7 cellular contexts compared by ENCODE assay signal in the genomic region with DNA sequence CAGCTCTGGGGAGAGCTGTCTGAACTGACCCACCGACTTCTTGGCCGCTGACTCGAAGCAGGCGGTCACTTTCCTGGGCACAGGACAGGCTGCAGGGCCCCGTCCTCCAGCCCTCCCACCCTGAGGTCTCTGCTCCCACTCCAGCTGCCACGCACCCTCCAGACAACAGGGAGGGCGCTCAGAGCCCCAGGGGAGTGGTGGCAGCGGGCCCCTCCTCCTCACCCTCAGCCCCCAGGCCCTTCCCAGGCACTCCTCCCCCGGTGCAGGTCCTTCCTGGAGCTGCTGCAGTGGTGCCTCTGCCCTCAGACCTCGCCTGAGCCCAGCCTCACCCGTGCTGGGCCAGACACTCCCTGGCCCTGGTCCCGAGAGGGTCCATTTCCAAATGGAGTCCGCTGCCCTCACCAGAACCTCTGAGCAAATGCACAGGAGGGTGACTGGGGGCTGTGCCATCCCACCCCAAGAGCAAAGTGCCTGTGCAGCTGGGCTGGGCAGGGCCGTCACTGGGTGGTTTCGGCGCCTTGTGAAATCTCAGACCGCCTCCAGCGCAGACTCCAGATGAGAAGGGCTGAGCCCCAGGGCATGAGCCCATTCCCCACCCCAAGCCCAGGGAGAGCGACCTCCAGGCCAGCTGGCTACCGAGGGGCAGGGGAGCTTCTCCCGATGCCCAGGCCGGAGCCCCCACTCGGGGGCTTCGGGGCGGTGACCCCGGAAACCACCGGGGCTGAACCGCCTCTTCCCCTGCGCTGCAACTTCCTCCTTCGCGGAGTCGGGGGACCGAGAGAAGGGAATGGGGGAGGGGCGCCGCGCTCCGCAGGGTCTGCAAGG. TPM values are rescaled to one million over a fixed set of nuclear protein-coding genes. Genes with fewer than 3 reads are reported as not detected.
DNase-seq lines count a peak whose midpoint lies in the region; ATAC-seq, FAIRE-seq and TF ChIP-seq lines count a peak whose summit lies in the region.

No MANE protein-coding gene starts in this region.

- no peak for ATAC-seq in HG02973 (IDR thresholded peaks at IDR 0.05; ENCODE audit: unreplicated experiment)

- H3K4me1 ChIP-seq in liver (ENCODE audit: control insufficient read depth in 4 of 4, insufficient read depth in 4 of 4, low read length in 3 of 4): peaks cover 0 to 11% (median 3%) of the 10 kb centered on the region in 4 donors
- peaks cover 0 to 39% (median 27%) of the 10 kb centered on the region in 5 donors for H3K4me1 ChIP-seq in subcutaneous abdominal adipose tissue (ENCODE audit: control insufficient read depth in 5 of 5, insufficient read depth in 5 of 5, low read length in 5 of 5)

- TF ChIP-seq RAD21 in liver (IDR thresholded peaks at IDR 0.05): no peak

- TF ChIP-seq CTCF in HFFc6 (IDR thresholded peaks at IDR 0.05): no peak
- TF ChIP-seq CTCF in brain microvascular endothelial cell (IDR thresholded peaks at IDR 0.05; ENCODE audit: low read depth, low read length, missing control alignments): no peak
- TF ChIP-seq CTCF in liver (IDR thresholded peaks at IDR 0.05; ENCODE audit: low read depth, low read length, missing input control): no peak

- no peak overlapping the region for H3K27ac Mint-ChIP-seq in HFFc6

- H3K36me3 Mint-ChIP-seq in HFFc6 (ENCODE audit: low read depth): no peaks in the 10 kb centered on the region; the same call in 1 of the 2 replicates

- H3K9me3 ChIP-seq in liver (ENCODE audit: control insufficient read depth in 4 of 4, low read length in 3 of 4) (no peaks in the 10 kb centered on the region), subcutaneous abdominal adipose tissue (ENCODE audit: control insufficient read depth in 5 of 5, low read length in 5 of 5) (no peaks in the 10 kb centered on the region)

- in situ Hi-C loops in brain microvascular endothelial cell (cut with HindIII; ENCODE audit: low pct_ligation_motif_present, low sequenced_read_pairs): no loop called here

- DNase-seq in GM12892 (ENCODE audit: insufficient read length): peak; percentile 72
- no peak for DNase-seq in HFFc6
- peak; percentile 43 for DNase-seq in NOMO-1 treated with dmso at 0.1 percent for 144 hours (lab: John Stamatoyannopoulos, UW; ENCODE audit: unreplicated experiment)
- no peak for DNase-seq in brain microvascular endothelial cell

- H3K27ac ChIP-seq in brain microvascular endothelial cell (peak overlapping the region; percentile 88), liver (ENCODE audit: low read depth in 1 of 2, low read length in 2 of 2) (peak overlapping the region; percentile 80 to 82), subcutaneous abdominal adipose tissue (ENCODE audit: low read depth, low read length) (no peak overlapping the region)

- H3K36me3 ChIP-seq in brain microvascular endothelial cell (replicated peaks): peaks cover 35% of the 10 kb centered on the region
- peaks cover 9 to 21% (median 15%) of the 10 kb centered on the region in 4 donors for H3K36me3 ChIP-seq in liver (ENCODE audit: control insufficient read depth in 4 of 4, insufficient read depth in 3 of 4, low read depth in 1 of 4, low read length in 3 of 4)
- peaks cover 0 to 34% (median 14%) of the 10 kb centered on the region in 5 donors for H3K36me3 ChIP-seq in subcutaneous abdominal adipose tissue (ENCODE audit: control insufficient read depth in 5 of 5, insufficient read depth in 5 of 5, low read length in 5 of 5)

- 51% methylated on average over 37 of the region's 37 CpGs for WGBS in liver

- TF ChIP-seq POLR2A in GM12892 (IDR thresholded peaks at IDR 0.05; ENCODE audit: low read depth, low read length): 0 out of 2 replicates have a peak, but pooled peaks have one; percentile 19

- FAIRE-seq in GM12892 (lab: Jason Lieb, UNC): peak; percentile 46

- H3K9ac ChIP-seq in liver (ENCODE audit: low read depth in 1 of 2, low read length in 2 of 2) (peak overlapping the region; percentile 14 to 45), subcutaneous abdominal adipose tissue (ENCODE audit: low read length in 5 of 5) (peak overlapping the region in 4 of 5 donors; percentile 61 to 84 (median 74))

- H3K9me3 Mint-ChIP-seq in HFFc6: no peaks in the 10 kb centered on the region

- H3K4me3 ChIP-seq in brain microvascular endothelial cell (ENCODE audit: low read depth, low read length) (peak overlapping the region; percentile 81), liver (ENCODE audit: low read depth in 1 of 3, low read length in 3 of 3) (peak overlapping the region; percentile 44 to 57 (median 47)), subcutaneous abdominal adipose tissue (ENCODE audit: low read depth in 1 of 5, low read length in 5 of 5) (peak overlapping the region in 4 of 5 donors; percentile 69 to 78 (median 70))

- peak overlapping the region; percentile 85 for H3K4me3 Mint-ChIP-seq in HFFc6

- H3K27me3 ChIP-seq in brain microvascular endothelial cell (replicated peaks): no peaks in the 10 kb centered on the region
- H3K27me3 ChIP-seq in liver (ENCODE audit: control insufficient read depth in 4 of 4, insufficient read depth in 4 of 4, low read length in 3 of 4): no peaks in the 10 kb centered on the region
- H3K27me3 ChIP-seq in subcutaneous abdominal adipose tissue (ENCODE audit: control insufficient read depth in 5 of 5, insufficient read depth in 4 of 5, low read length in 5 of 5): no peaks in the 10 kb centered on the region

- no peaks in the 10 kb centered on the region for H3K4me1 Mint-ChIP-seq in HFFc6 (ENCODE audit: low read depth)

- no peaks in the 10 kb centered on the region for H3K27me3 Mint-ChIP-seq in HFFc6 (ENCODE audit: insufficient read depth)

TF ChIP-seq in liver, 16 proteins besides CTCF, POLR2A, EP300 and RAD21:
- TF ChIP-seq NR2F2 (IDR thresholded peaks at IDR 0.05) (no peak), TAF1 (conservative IDR thresholded peaks at IDR 0.05) (no peak), RXRA (IDR thresholded peaks at IDR 0.05) (no peak), FOXA1 (IDR thresholded peaks at IDR 0.05) (no peak), GABPA (IDR thresholded peaks at IDR 0.05 in 1 of 2, conservative IDR thresholded peaks at IDR 0.05 in 1 of 2) (no peak), SP1 (IDR thresholded peaks at IDR 0.05) (no peak), HNF4G (IDR thresholded peaks at IDR 0.05) (no peak), EGR1 (IDR thresholded peaks at IDR 0.05; ENCODE audit: low read depth in 2 of 2) (no peak), MAX (IDR thresholded peaks at IDR 0.05) (no peak), FOXA2 (IDR thresholded peaks at IDR 0.05) (no peak), HNF4A (conservative IDR thresholded peaks at IDR 0.05) (no peak), JUND (IDR thresholded peaks at IDR 0.05) (no peak), YY1 (IDR thresholded peaks at IDR 0.05) (no peak)
- TF ChIP-seq, protein P1, sequence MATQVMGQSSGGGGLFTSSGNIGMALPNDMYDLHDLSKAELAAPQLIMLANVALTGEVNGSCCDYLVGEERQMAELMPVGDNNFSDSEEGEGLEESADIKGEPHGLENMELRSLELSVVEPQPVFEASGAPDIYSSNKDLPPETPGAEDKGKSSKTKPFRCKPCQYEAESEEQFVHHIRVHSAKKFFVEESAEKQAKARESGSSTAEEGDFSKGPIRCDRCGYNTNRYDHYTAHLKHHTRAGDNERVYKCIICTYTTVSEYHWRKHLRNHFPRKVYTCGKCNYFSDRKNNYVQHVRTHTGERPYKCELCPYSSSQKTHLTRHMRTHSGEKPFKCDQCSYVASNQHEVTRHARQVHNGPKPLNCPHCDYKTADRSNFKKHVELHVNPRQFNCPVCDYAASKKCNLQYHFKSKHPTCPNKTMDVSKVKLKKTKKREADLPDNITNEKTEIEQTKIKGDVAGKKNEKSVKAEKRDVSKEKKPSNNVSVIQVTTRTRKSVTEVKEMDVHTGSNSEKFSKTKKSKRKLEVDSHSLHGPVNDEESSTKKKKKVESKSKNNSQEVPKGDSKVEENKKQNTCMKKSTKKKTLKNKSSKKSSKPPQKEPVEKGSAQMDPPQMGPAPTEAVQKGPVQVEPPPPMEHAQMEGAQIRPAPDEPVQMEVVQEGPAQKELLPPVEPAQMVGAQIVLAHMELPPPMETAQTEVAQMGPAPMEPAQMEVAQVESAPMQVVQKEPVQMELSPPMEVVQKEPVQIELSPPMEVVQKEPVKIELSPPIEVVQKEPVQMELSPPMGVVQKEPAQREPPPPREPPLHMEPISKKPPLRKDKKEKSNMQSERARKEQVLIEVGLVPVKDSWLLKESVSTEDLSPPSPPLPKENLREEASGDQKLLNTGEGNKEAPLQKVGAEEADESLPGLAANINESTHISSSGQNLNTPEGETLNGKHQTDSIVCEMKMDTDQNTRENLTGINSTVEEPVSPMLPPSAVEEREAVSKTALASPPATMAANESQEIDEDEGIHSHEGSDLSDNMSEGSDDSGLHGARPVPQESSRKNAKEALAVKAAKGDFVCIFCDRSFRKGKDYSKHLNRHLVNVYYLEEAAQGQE (IDR thresholded peaks at IDR 0.05): no peak

RNA-seq across cellular contexts. Expression of gene CYBA, which starts 0.7 kb away (rescaled TPM):
- polyA plus RNA-seq in GM12892 (2012; ENCODE audit: missing spikeins): 132 TPM
- total RNA-seq in HFFc6 (2021; fragmentation: NEBNext Ultra II Directional; extraction: Animal tissue kit (Norgen Biotek cat#: 25700)): 100 to 1,000 TPM in 2 of 6 experiments, 10 to 100 TPM in 4; 29.0 to 228 (median 36.9) TPM
- 100 to 1,000 TPM in 1 of 2 donors, 10 to 100 TPM in 1; 45.8 to 217 TPM for total RNA-seq in liver
- polyA plus RNA-seq in liver: 10 to 100 TPM; 39.0 to 59.5 TPM

RNA-seq across cellular contexts. Expression of gene IL17C, which starts 11.8 kb away (rescaled TPM):
- polyA plus RNA-seq in GM12892 (2012; ENCODE audit: missing spikeins): not detected
- total RNA-seq in HFFc6 (2021; fragmentation: NEBNext Ultra II Directional; extraction: Animal tissue kit (Norgen Biotek cat#: 25700)): not detected
- total RNA-seq in liver: not detected
- polyA plus RNA-seq in liver: not detected

RNA-seq across cellular contexts. Expression of gene MVD, which starts 12.8 kb away (rescaled TPM):
- 36.6 TPM for polyA plus RNA-seq in GM12892 (2012; ENCODE audit: missing spikeins)
- 10 to 100 TPM; 21.1 to 28.0 (median 24.0) TPM for total RNA-seq in HFFc6 (2021; fragmentation: NEBNext Ultra II Directional; extraction: Animal tissue kit (Norgen Biotek cat#: 25700))
- total RNA-seq in liver: 10 to 100 TPM; 73.4 to 99.2 TPM
- polyA plus RNA-seq in liver: 10 to 100 TPM; 21.7 to 76.0 TPM

RNA-seq across cellular contexts. Expression of gene SNAI3, which starts 36.2 kb away (rescaled TPM):
- polyA plus RNA-seq in GM12892 (2012; ENCODE audit: missing spikeins): 1.0 TPM
- total RNA-seq in HFFc6 (2021; fragmentation: NEBNext Ultra II Directional; extraction: Animal tissue kit (Norgen Biotek cat#: 25700)): not detected
- under 1 TPM; 0.05 to 0.17 TPM for total RNA-seq in liver
- polyA plus RNA-seq in liver: under 1 TPM; 0.24 to 0.48 TPM

RNA-seq across cellular contexts. Expression of gene RNF166, which starts 56.1 kb away (rescaled TPM):
- 5.4 TPM for polyA plus RNA-seq in GM12892 (2012; ENCODE audit: missing spikeins)
- 10 to 100 TPM; 10.3 to 18.3 (median 13.2) TPM for total RNA-seq in HFFc6 (2021; fragmentation: NEBNext Ultra II Directional; extraction: Animal tissue kit (Norgen Biotek cat#: 25700))
- 1 to 10 TPM; 7.9 to 9.1 TPM for total RNA-seq in liver
- 1 to 10 TPM; 6.5 to 7.3 TPM for polyA plus RNA-seq in liver

Comparison
In these comparisons a context has a peak if more than half of its experiments do, and no peak if none do; other contexts are left out.
1. DNase-seq: peak in GM12892 (single experiment) and NOMO-1 treated with dmso at 0.1 percent for 144 hours (single experiment); none in HFFc6 (single experiment) and brain microvascular endothelial cell (single experiment).
2. Peak in every context shown above with its lines, with median percentiles within 50 percentile points of each other: H3K4me3 ChIP-seq.